ENCODE assay signal across 1 cellular context in the genomic region with DNA sequence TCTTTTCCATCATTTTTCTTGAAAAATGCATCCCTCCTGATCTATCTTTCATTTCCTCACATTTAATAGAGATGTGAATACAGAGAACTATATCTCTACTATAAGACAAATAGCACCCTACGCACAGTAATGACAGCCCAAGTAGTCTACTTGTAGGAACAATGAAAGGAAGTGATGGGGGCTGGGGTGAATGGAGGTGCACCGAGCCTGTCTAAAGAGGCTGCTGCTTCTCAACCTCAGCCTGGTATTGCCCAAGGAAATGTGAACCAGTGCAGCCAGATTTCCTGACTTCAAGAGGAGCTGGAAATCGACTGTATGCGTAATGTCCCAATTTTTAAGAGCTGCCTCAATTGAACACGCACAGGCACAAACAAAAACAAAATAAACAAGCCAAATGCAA.
TF ChIP-seq lines count a peak whose summit lies in the region.

No MANE protein-coding gene starts in this region.

TF ChIP-seq in H1, 55 proteins besides CTCF, POLR2A, EP300 and RAD21:
- TF ChIP-seq CEBPB (IDR thresholded peaks at IDR 0.05; ENCODE audit: low read depth, low read length) (no peak), ASH2L (IDR thresholded peaks at IDR 0.05; ENCODE audit: low read length) (no peak), SUZ12 (IDR thresholded peaks at IDR 0.05; ENCODE audit: low read length) (no peak), SP4 (IDR thresholded peaks at IDR 0.05; ENCODE audit: low read length) (no peak), CBX5 (IDR thresholded peaks at IDR 0.05; ENCODE audit: low read depth, low read length) (no peak), JUN (IDR thresholded peaks at IDR 0.05; ENCODE audit: low read depth, low read length) (no peak), NANOG (IDR thresholded peaks at IDR 0.05; ENCODE audit: insufficient read depth, low read depth, low read length, poor library complexity, severe bottlenecking) (no peak), TCF12 (IDR thresholded peaks at IDR 0.05; ENCODE audit: low read depth, low read length) (no peak), JUND (IDR thresholded peaks at IDR 0.05; ENCODE audit: low read length) (no peak), KDM1A (IDR thresholded peaks at IDR 0.05; ENCODE audit: borderline replicate concordance, low read length) (no peak), CBX8 (IDR thresholded peaks at IDR 0.05; ENCODE audit: borderline replicate concordance, low read depth, low read length) (no peak), TAF7 (optimal IDR thresholded peaks at IDR 0.05; ENCODE audit: borderline replicate concordance, low read depth, low read length) (no peak), POLR2AphosphoS5 (IDR thresholded peaks at IDR 0.05; ENCODE audit: low read depth, low read length) (no peak), POU5F1 (IDR thresholded peaks at IDR 0.05; ENCODE audit: low read depth, low read length) (no peak), BRCA1 (IDR thresholded peaks at IDR 0.05; ENCODE audit: low read depth, low read length) (no peak)
TF ChIP-seq in H1: peak in this region for 0.
